17 cellular contexts compared by ENCODE assay signal in the genomic region with DNA sequence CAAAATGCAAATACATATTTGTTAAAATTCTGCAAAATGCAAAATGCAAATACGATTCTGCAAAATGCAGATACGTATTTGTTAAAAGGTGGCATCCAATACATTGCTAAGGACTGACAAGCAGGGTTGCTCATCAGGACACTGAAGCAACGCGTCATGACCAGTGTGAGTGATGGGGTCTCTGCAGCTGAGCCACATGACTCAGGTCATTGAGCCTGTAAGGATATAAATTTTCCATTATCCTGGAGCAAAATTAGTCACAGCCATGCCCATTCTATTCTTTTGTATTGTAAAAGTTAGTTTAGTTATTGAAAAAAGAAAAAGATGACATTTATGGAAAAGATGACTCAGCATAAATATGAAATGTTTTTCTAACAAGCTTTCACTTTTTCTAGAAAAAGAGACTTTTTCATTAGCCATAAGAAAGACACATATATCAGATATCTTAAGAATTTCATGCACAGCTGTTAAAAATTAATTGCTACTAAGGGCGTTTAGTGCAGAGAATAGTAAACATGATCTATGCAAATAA.
"Had no signal": no experiment of that assay in that cellular context is flagged by ENCODE, and none has a peak within 500 bp of the region (broad histone marks: within the 10 kb centered on the region; RNA-seq: fewer than 3 reads in every experiment).

No MANE protein-coding gene starts in this region.

- H3K27me3 ChIP-seq: cardiac muscle cell, left lung had no signal

- H3K27ac ChIP-seq: cardiac muscle cell, esophagus muscularis mucosa, heart left ventricle, left lung had no signal

- ATAC-seq: heart left ventricle; left lung; natural killer cell treated with Interleukin-12 subunit alpha and Interleukin-12 subunit beta and Interleukin-15 and Interleukin-18, amount 100 ng/mL, for 72 hours; right cardiac atrium; stimulated activated naive B cell treated with anti-CD40 and anti-IgM and Interleukin-4, amounts not matched to agents 10 μg/mL and 1 μg/mL and 100 μg/mL, for 72 hours; T-helper 17 cell had no signal

- DNase-seq: activated CD4-positive, alpha-beta T cell treated with anti-CD3 and anti-CD28 coated beads, Interleukin-2, amount 50 U/mL, for 4 hours; activated effector memory CD4-positive, alpha-beta T cell treated with Interleukin-2 at 50 U/mL for 16 hours; activated T-cell treated with anti-CD3 and anti-CD28 coated beads, Interleukin-2, amount 50 U/mL, for 24 hours; anterior cingulate cortex; foreskin melanocyte; heart left ventricle; islet precursor cell; left lung; mesenchymal stem cell; nucleus accumbens; right cardiac atrium; stimulated activated CD4-positive, alpha-beta T cell treated with anti-CD3 and anti-CD28 coated beads, Interleukin-2, amount 100 ng/mL, for 24 hours; stimulated activated naive B cell treated with anti-CD40 and anti-IgM and Interleukin-4, amounts not matched to agents 10 μg/mL and 1 μg/mL and 100 μg/mL, for 72 hours; T-helper 17 cell had no signal

- H3K36me3 ChIP-seq: cardiac muscle cell, esophagus muscularis mucosa, heart left ventricle, left lung had no signal

- H3K4me1 ChIP-seq: esophagus muscularis mucosa, heart left ventricle, left lung had no signal

- H3K4me3 ChIP-seq: cardiac muscle cell, esophagus muscularis mucosa, heart left ventricle, left lung had no signal

- H3K9me3 ChIP-seq: esophagus muscularis mucosa, heart left ventricle, left lung had no signal
